In genomic region chr1:91872560-91873081, GRCh38 we compare ENCODE assay signal across 9 cellular contexts. TPM values are rescaled to one million over a fixed set of nuclear protein-coding genes. Genes with fewer than 3 reads are reported as not detected.
DNase-seq lines count a peak whose midpoint lies in the region; ATAC-seq and TF ChIP-seq lines count a peak whose summit lies in the region.
"Had no signal": no experiment of that assay in that cellular context is flagged by ENCODE, and none has a peak within 500 bp of the region (broad histone marks: within the 10 kb centered on the region; RNA-seq: fewer than 3 reads in every experiment).

No MANE protein-coding gene starts in this region.

- H3K4me3 ChIP-seq in stomach smooth muscle (ENCODE audit: low read length in 2 of 2) (no peak overlapping the region), WERI-Rb-1 (ENCODE audit: low read depth, low read length) (no peak overlapping the region)

- H3K9me3 ChIP-seq in stomach smooth muscle (ENCODE audit: control insufficient read depth in 2 of 2, low read length in 2 of 2) (no peaks in the 10 kb centered on the region), WERI-Rb-1 (ENCODE audit: severe bottlenecking) (no peaks in the 10 kb centered on the region)

- H3K27me3 ChIP-seq in stomach smooth muscle (ENCODE audit: control insufficient read depth in 1 of 2, insufficient read depth in 2 of 2, low read length in 2 of 2), result no peaks in the 10 kb centered on the region
- H3K27me3 ChIP-seq in WERI-Rb-1 (ENCODE audit: insufficient read depth, low read depth, severe bottlenecking), result no peaks in the 10 kb centered on the region

- H3K4me1 Mint-ChIP-seq in T-helper 1 cell treated with Interleukin-12 subunit alpha and Interleukin-12 subunit beta and Interleukin-4 antibody, amounts not matched to agents 30 μg/mL and 1 μg/mL, for 36 hours (ENCODE audit: low read depth), result peaks cover 46% of the 10 kb centered on the region

- peaks cover 3% of the 10 kb centered on the region for H3K36me3 Mint-ChIP-seq in T-helper 1 cell treated with Interleukin-12 subunit alpha and Interleukin-12 subunit beta and Interleukin-4 antibody, amounts not matched to agents 30 μg/mL and 1 μg/mL, for 36 hours (ENCODE audit: low read depth)

- no peak overlapping the region for H3K9ac ChIP-seq in stomach smooth muscle (ENCODE audit: low read length in 2 of 2)

- no peaks in the 10 kb centered on the region for H3K9me3 Mint-ChIP-seq in T-helper 1 cell treated with Interleukin-12 subunit alpha and Interleukin-12 subunit beta and Interleukin-4 antibody, amounts not matched to agents 30 μg/mL and 1 μg/mL, for 36 hours

- no peak for TF ChIP-seq CTCF in WERI-Rb-1 (IDR thresholded peaks at IDR 0.05; ENCODE audit: low read depth, low read length)

- H3K4me1 ChIP-seq in stomach smooth muscle (ENCODE audit: control insufficient read depth, insufficient read depth, low read length), result peaks cover 23% of the 10 kb centered on the region

- no peak overlapping the region for H3K27ac Mint-ChIP-seq in T-helper 1 cell treated with Interleukin-12 subunit alpha and Interleukin-12 subunit beta and Interleukin-4 antibody, amounts not matched to agents 30 μg/mL and 1 μg/mL, for 36 hours

- ATAC-seq in esophagus mucosa (peak; percentile 55), GM21825 (IDR thresholded peaks at IDR 0.05; ENCODE audit: unreplicated experiment) (no peak)

- H3K27me3 Mint-ChIP-seq in T-helper 1 cell treated with Interleukin-12 subunit alpha and Interleukin-12 subunit beta and Interleukin-4 antibody, amounts not matched to agents 30 μg/mL and 1 μg/mL, for 36 hours (ENCODE audit: low read depth), result peaks cover 31% of the 10 kb centered on the region

- no peaks in the 10 kb centered on the region for H3K36me3 ChIP-seq in stomach smooth muscle (ENCODE audit: control insufficient read depth in 2 of 2, insufficient read depth in 2 of 2, low read length in 2 of 2)
- no peaks in the 10 kb centered on the region for H3K36me3 ChIP-seq in WERI-Rb-1

- peak; percentile 32 for DNase-seq in activated T-cell treated with anti-CD3 and anti-CD28 coated beads, Interleukin-2, amount 50 U/mL, for 1 hour
- DNase-seq in activated T-cell treated with anti-CD3 and anti-CD28 coated beads for 4 hours (no peak), RKO (ENCODE audit: low spot score) (no peak), WERI-Rb-1 (no peak)
- DNase-seq: NK-92 treated with Interleukin-12 subunit alpha and Interleukin-12 subunit beta, amount 100 ng/mL, for 24 hours had no signal

- peak overlapping the region; percentile 65 for H3K4me3 Mint-ChIP-seq in T-helper 1 cell treated with Interleukin-12 subunit alpha and Interleukin-12 subunit beta and Interleukin-4 antibody, amounts not matched to agents 30 μg/mL and 1 μg/mL, for 36 hours

- H3K27ac ChIP-seq in stomach smooth muscle (ENCODE audit: low read length) (peak overlapping the region; percentile 24), WERI-Rb-1 (no peak overlapping the region)

RNA-seq across cellular contexts. Expression of gene TGFBR3, which starts 13.3 kb away (rescaled TPM):
- total RNA-seq in esophagus mucosa, result 10.4 TPM
